10 cellular contexts compared by ENCODE assay signal in genomic region chr15:92896543-92896942, GRCh38. TPM values are rescaled to one million over a fixed set of nuclear protein-coding genes. Genes with fewer than 3 reads are reported as not detected.
DNase-seq lines count a peak whose midpoint lies in the region; ATAC-seq and TF ChIP-seq lines count a peak whose summit lies in the region.
"Had no signal": no experiment of that assay in that cellular context is flagged by ENCODE, and none has a peak within 500 bp of the region (broad histone marks: within the 10 kb centered on the region; RNA-seq: fewer than 3 reads in every experiment).

No MANE protein-coding gene starts in this region.

- H3K27me3 ChIP-seq in lower lobe of right lung (ENCODE audit: low read depth): no peaks in the 10 kb centered on the region
- H3K27me3 ChIP-seq in thyroid gland: no peaks in the 10 kb centered on the region

- H3K9me3 Mint-ChIP-seq in activated T-cell treated with anti-CD3 and anti-CD28 coated beads, Interleukin-2, amount 50 U/mL, for 72 hours: peaks cover 3 to 7% of the 10 kb centered on the region in 2 donors
- H3K9me3 Mint-ChIP-seq in activated naive CD8-positive, alpha-beta T cell treated with anti-CD3 and anti-CD28 coated beads, Interleukin-2, amount 50 U/mL, for 24 hours: peaks cover 18% of the 10 kb centered on the region

- peaks cover 76% of the 10 kb centered on the region for H3K36me3 ChIP-seq in lower lobe of right lung
- H3K36me3 ChIP-seq in thyroid gland: peaks cover 21 to 30% of the 10 kb centered on the region in 2 donors

- no peak for TF ChIP-seq CTCF in lower lobe of right lung (IDR thresholded peaks at IDR 0.05)
- TF ChIP-seq CTCF in thyroid gland (IDR thresholded peaks at IDR 0.05): no peak

- peak overlapping the region; percentile 98 for H3K27ac Mint-ChIP-seq in activated T-cell treated with anti-CD3 and anti-CD28 coated beads, Interleukin-2, amount 50 U/mL, for 72 hours
- H3K27ac Mint-ChIP-seq in activated naive CD8-positive, alpha-beta T cell treated with anti-CD3 and anti-CD28 coated beads, Interleukin-2, amount 50 U/mL, for 24 hours: peak overlapping the region; percentile 65

- peak overlapping the region; percentile 59 to 85 for H3K4me3 Mint-ChIP-seq in activated T-cell treated with anti-CD3 and anti-CD28 coated beads, Interleukin-2, amount 50 U/mL, for 72 hours
- H3K4me3 Mint-ChIP-seq in activated naive CD8-positive, alpha-beta T cell treated with anti-CD3 and anti-CD28 coated beads, Interleukin-2, amount 50 U/mL, for 24 hours: peak overlapping the region; percentile 1

- H3K27ac ChIP-seq in lower lobe of right lung: peak overlapping the region; percentile 9
- H3K27ac ChIP-seq in thyroid gland: peak overlapping the region; percentile 23 to 56 (median 31)

- no peak for TF ChIP-seq POLR2A in thyroid gland (IDR thresholded peaks at IDR 0.05)

- H3K4me3 ChIP-seq in lower lobe of right lung (no peak overlapping the region), thyroid gland (replicated peaks in 1 of 3) (no peak overlapping the region)
- H3K4me3 ChIP-seq: thoracic aorta had no signal

- ATAC-seq in activated T-cell treated with anti-CD3 and anti-CD28 coated beads, Interleukin-2, amount 50 U/mL, for 72 hours (replicated peaks in 1 of 2): no peak
- ATAC-seq in activated naive CD8-positive, alpha-beta T cell treated with anti-CD3 and anti-CD28 coated beads, Interleukin-2, amount 50 U/mL, for 24 hours: no peak
- ATAC-seq in lower lobe of right lung (no peak), HG02642 (IDR thresholded peaks at IDR 0.05; ENCODE audit: poor library complexity, unreplicated experiment) (no peak)

- H3K4me1 ChIP-seq in lower lobe of right lung (peaks cover 60% of the 10 kb centered on the region), thyroid gland (peaks cover 4 to 19% of the 10 kb centered on the region in 2 donors)

- peaks cover 18 to 71% of the 10 kb centered on the region in 2 donors for H3K36me3 Mint-ChIP-seq in activated T-cell treated with anti-CD3 and anti-CD28 coated beads, Interleukin-2, amount 50 U/mL, for 72 hours (ENCODE audit: insufficient read depth in 2 of 2)
- H3K36me3 Mint-ChIP-seq in activated naive CD8-positive, alpha-beta T cell treated with anti-CD3 and anti-CD28 coated beads, Interleukin-2, amount 50 U/mL, for 24 hours (ENCODE audit: low read depth): peaks cover 80% of the 10 kb centered on the region

- H3K9me3 ChIP-seq in lower lobe of right lung (no peaks in the 10 kb centered on the region), thyroid gland (no peaks in the 10 kb centered on the region)
- H3K9me3 ChIP-seq: thoracic aorta had no signal

- intact Hi-C loops in lower lobe of right lung (cut with DNase I) (no loop called here), thyroid gland (cut with DNase I) (no loop called here)

- no peaks in the 10 kb centered on the region for H3K27me3 Mint-ChIP-seq in activated T-cell treated with anti-CD3 and anti-CD28 coated beads, Interleukin-2, amount 50 U/mL, for 72 hours (ENCODE audit: low read depth)
- no peaks in the 10 kb centered on the region for H3K27me3 Mint-ChIP-seq in activated naive CD8-positive, alpha-beta T cell treated with anti-CD3 and anti-CD28 coated beads, Interleukin-2, amount 50 U/mL, for 24 hours

- DNase-seq in activated T-cell treated with anti-CD3 and anti-CD28 coated beads, Interleukin-2, amount 50 U/mL, for 72 hours: no peak
- DNase-seq in activated T-cell treated with anti-CD3 and anti-CD28 coated beads, Interleukin-2, amount 50 U/mL, for 48 hours: no peak
- no peak for DNase-seq in activated naive CD8-positive, alpha-beta T cell treated with anti-CD3 and anti-CD28 coated beads, Interleukin-2, amount 50 U/mL, for 24 hours
- DNase-seq in lower lobe of right lung (no peak), thyroid gland (no peak), ecto neural progenitor cell (ENCODE audit: low spot score) (no peak), SW480 (ENCODE audit: low spot score) (no peak)
- DNase-seq: NCI-H524 had no signal

- H3K4me1 Mint-ChIP-seq in activated T-cell treated with anti-CD3 and anti-CD28 coated beads, Interleukin-2, amount 50 U/mL, for 72 hours (ENCODE audit: low read depth): peaks cover 80% of the 10 kb centered on the region
- peaks cover 79% of the 10 kb centered on the region for H3K4me1 Mint-ChIP-seq in activated naive CD8-positive, alpha-beta T cell treated with anti-CD3 and anti-CD28 coated beads, Interleukin-2, amount 50 U/mL, for 24 hours

RNA-seq across cellular contexts. Expression of gene CHD2, which starts 3.6 kb away (rescaled TPM):
- total RNA-seq in activated T-cell treated with anti-CD3 and anti-CD28 coated beads, Interleukin-2, amount 50 U/mL, for 72 hours: 100 to 1,000 TPM; 208 to 246 TPM
- 158 TPM for total RNA-seq in lower lobe of right lung
- 100 to 1,000 TPM; 149 to 299 (median 213) TPM for total RNA-seq in thyroid gland
